In genomic region chr1:246591047-246591446, GRCh38 we compare ENCODE assay signal across 15 cellular contexts. TPM values are rescaled to one million over a fixed set of nuclear protein-coding genes. Genes with fewer than 3 reads are reported as not detected.
DNase-seq lines count a peak whose midpoint lies in the region; ATAC-seq and TF ChIP-seq lines count a peak whose summit lies in the region.
"Had no signal": no experiment of that assay in that cellular context is flagged by ENCODE, and none has a peak within 500 bp of the region (broad histone marks: within the 10 kb centered on the region; RNA-seq: fewer than 3 reads in every experiment).

No MANE protein-coding gene starts in this region.

- no peak for TF ChIP-seq CTCF in heart left ventricle (IDR thresholded peaks at IDR 0.05)
- no peak for TF ChIP-seq CTCF in foreskin fibroblast (IDR thresholded peaks at IDR 0.05; ENCODE audit: low read depth, low read length)

- H3K27me3 ChIP-seq in heart left ventricle, result no peaks in the 10 kb centered on the region
- H3K27me3 ChIP-seq: tibial nerve had no signal

- H3K27ac ChIP-seq in heart left ventricle, result no peak overlapping the region
- H3K27ac ChIP-seq: PC-9, tibial nerve had no signal

- no peak overlapping the region for H3K4me3 ChIP-seq in heart left ventricle
- H3K4me3 ChIP-seq in foreskin fibroblast (ENCODE audit: low read depth in 1 of 2, low read length in 2 of 2), result no peak overlapping the region
- H3K4me3 ChIP-seq: PC-9, tibial nerve had no signal

- ATAC-seq in GM18499 (IDR thresholded peaks at IDR 0.05; ENCODE audit: insufficient read depth, unreplicated experiment) (peak; percentile 17), GM19397 (IDR thresholded peaks at IDR 0.05; ENCODE audit: unreplicated experiment) (peak; percentile 22), HG02852 (IDR thresholded peaks at IDR 0.05; ENCODE audit: unreplicated experiment) (peak; percentile 42), HG03565 (IDR thresholded peaks at IDR 0.05; ENCODE audit: unreplicated experiment) (peak; percentile 23), heart left ventricle (no peak)
- ATAC-seq in activated CD4-positive, CD25-positive, alpha-beta regulatory T cell treated with anti-CD3 and anti-CD28 coated beads, Interleukin-2, amount 50 U/mL, for 24 hours, result no peak

- H3K36me3 ChIP-seq in heart left ventricle, result peaks cover 0 to 24% (median 8%) of the 10 kb centered on the region in 9 donors

- no peak for DNase-seq in heart left ventricle
- no peak for DNase-seq in foreskin fibroblast
- DNase-seq in NCI-H2196 (lab: John Stamatoyannopoulos, UW; ENCODE audit: unreplicated experiment), result no peak
- DNase-seq: activated effector memory CD4-positive, alpha-beta T cell treated with anti-CD3 and anti-CD28 coated beads, Interleukin-2, amount 50 U/mL, for 16 hours; COR-L47; NCI-H1436; PC-9; posterior cingulate gyrus; stimulated activated CD4-positive, alpha-beta T cell treated with anti-CD3 and anti-CD28 coated beads, Interleukin-2, amount 100 ng/mL, for 48 hours had no signal

- no peak for TF ChIP-seq POLR2A in heart left ventricle (IDR thresholded peaks at IDR 0.05)

- peaks cover 0 to 46% (median 13%) of the 10 kb centered on the region in 12 donors for H3K4me1 ChIP-seq in heart left ventricle

- peaks cover 0 to 7% (median 0%) of the 10 kb centered on the region in 12 donors for H3K9me3 ChIP-seq in heart left ventricle

- intact Hi-C loops in heart left ventricle (cut with DNase I), result no loop called here

RNA-seq across cellular contexts. Expression of gene CNST, which starts 24.8 kb away (rescaled TPM):
- 10 to 100 TPM; 14.0 to 23.9 (median 19.1) TPM for total RNA-seq in heart left ventricle
- 10 to 100 TPM in 1 of 2 donors, 1 to 10 TPM in 1; 3.9 to 11.9 TPM for polyA plus RNA-seq in heart left ventricle

RNA-seq across cellular contexts. Expression of gene TFB2M, which starts 25.0 kb away (rescaled TPM):
- 10 to 100 TPM; 10.5 to 14.5 (median 12.8) TPM for total RNA-seq in heart left ventricle
- 10 to 100 TPM in 1 of 2 donors, 1 to 10 TPM in 1; 4.2 to 18.6 TPM for polyA plus RNA-seq in heart left ventricle

Comparison
In these comparisons a context has a peak if more than half of its experiments do, and no peak if none do; other contexts are left out.
1. ATAC-seq: peak in GM18499 (single experiment), GM19397 (single experiment), HG02852 (single experiment) and HG03565 (single experiment); none in heart left ventricle (0 of 4) and activated CD4-positive, CD25-positive, alpha-beta regulatory T cell treated with anti-CD3 and anti-CD28 coated beads, Interleukin-2, amount 50 U/mL, for 24 hours (0 of 2).